8 cellular contexts compared by ENCODE assay signal in genomic region chr10:50102267-50102666, GRCh38. TPM values are rescaled to one million over a fixed set of nuclear protein-coding genes. Genes with fewer than 3 reads are reported as not detected.
DNase-seq lines count a peak whose midpoint lies in the region; ATAC-seq and TF ChIP-seq lines count a peak whose summit lies in the region.
"Not testable (repeated sequence)": the region's sequence is repeated elsewhere in the genome, so short reads cannot be mapped to it uniquely, and the experiment has no call there.

No MANE protein-coding gene starts in this region.

- 45% methylated on average over 3 of the region's 5 CpGs for WGBS in right lobe of liver (ENCODE audit: insufficient coverage, low coverage, low lambda C conversion rate, missing lambda C conversion rate)

- DNase-seq in GM10266 (ENCODE audit: extremely low spot score): peak; percentile 4
- DNase-seq in right lobe of liver: not testable (repeated sequence)

- not testable (repeated sequence) for TF ChIP-seq CTCF in GM10266 (IDR thresholded peaks at IDR 0.05; ENCODE audit: control insufficient read depth, insufficient read depth, low read depth, missing control alignments); right lobe of liver (IDR thresholded peaks at IDR 0.05)

- H3K9me3 ChIP-seq in right lobe of liver: not testable (repeated sequence)

- H3K4me3 ChIP-seq in right lobe of liver: not testable (repeated sequence)

- ATAC-seq in GM18868 (IDR thresholded peaks at IDR 0.05; ENCODE audit: unreplicated experiment) (peak; percentile 96), GM19452 (IDR thresholded peaks at IDR 0.05; ENCODE audit: unreplicated experiment) (peak; percentile 76), GM21619 (IDR thresholded peaks at IDR 0.05; ENCODE audit: unreplicated experiment) (peak; percentile 86), HG02870 (IDR thresholded peaks at IDR 0.05; ENCODE audit: unreplicated experiment) (peak; percentile 87), HG03135 (IDR thresholded peaks at IDR 0.05; ENCODE audit: unreplicated experiment) (peak; percentile 66), HG03575 (IDR thresholded peaks at IDR 0.05; ENCODE audit: extremely low read depth, insufficient number of reproducible peaks, low FRiP score, unreplicated experiment) (peak; percentile 45), right lobe of liver (peak; percentile 33 to 97 (median 67))

- not testable (repeated sequence) for TF ChIP-seq POLR2A in right lobe of liver (IDR thresholded peaks at IDR 0.05)

- intact Hi-C loops in right lobe of liver (cut with DNase I): not testable (repeated sequence)

- H3K27me3 ChIP-seq in right lobe of liver: not testable (repeated sequence)

- not testable (repeated sequence) for H3K27ac ChIP-seq in right lobe of liver

- not testable (repeated sequence) for H3K36me3 ChIP-seq in right lobe of liver

- H3K4me1 ChIP-seq in right lobe of liver: not testable (repeated sequence)

RNA-seq across cellular contexts. Expression of gene WASHC2A, which starts 34.5 kb away (rescaled TPM):
- total RNA-seq in right lobe of liver: 10 to 100 TPM in 5 of 6 experiments, 1 to 10 TPM in 1; 9.5 to 26.1 (median 19.7) TPM

Comparison
In these comparisons a context has a peak if more than half of its experiments do, and no peak if none do; other contexts are left out.
1. ATAC-seq: peak in every context shown above with its lines; median percentile 96 in GM18868; 87 in HG02870; 86 in GM21619; 76 in GM19452; 67 in right lobe of liver; 66 in HG03135; 45 in HG03575.